ENCODE assay signal across 16 cellular contexts in genomic region chr12:113909776-113910420, GRCh38. TPM values are rescaled to one million over a fixed set of nuclear protein-coding genes. Genes with fewer than 3 reads are reported as not detected.
A peak's percentile ranks its signal among the peaks of the same experiment; 100 is the strongest.
DNase-seq lines count a peak whose midpoint lies in the region; ATAC-seq and TF ChIP-seq lines count a peak whose summit lies in the region.
"Had no signal": no experiment of that assay in that cellular context is flagged by ENCODE, and none has a peak within 500 bp of the region (broad histone marks: within the 10 kb centered on the region; RNA-seq: fewer than 3 reads in every experiment).

No MANE protein-coding gene starts in this region.

- H4K91ac ChIP-seq in neuronal stem cell (ENCODE audit: low read depth, low read length, poor library complexity): no peak overlapping the region

- no peaks in the 10 kb centered on the region for H3K27me3 ChIP-seq in BLaER1
- no peaks in the 10 kb centered on the region for H3K27me3 ChIP-seq in BLaER1 treated with 17β-estradiol and CSF1 and Interleukin-3, amounts not matched to agents 10 nM and 100 nM
- no peaks in the 10 kb centered on the region for H3K27me3 ChIP-seq in neuronal stem cell (ENCODE audit: control insufficient read depth in 3 of 3, insufficient read depth in 3 of 3, low read depth in 1 of 3, low read length in 3 of 3)

- H3K36me3 ChIP-seq in BLaER1 (peaks cover 50% of the 10 kb centered on the region), neuronal stem cell (replicated peaks in 1 of 2; ENCODE audit: control insufficient read depth in 2 of 2, insufficient read depth in 2 of 2, low read length in 2 of 2) (peaks cover 0 to 20% of the 10 kb centered on the region in 2 donors), OCI-LY7 (ENCODE audit: insufficient read depth, low read length) (peaks cover 21% of the 10 kb centered on the region)
- H3K36me3 ChIP-seq in BLaER1 treated with 17β-estradiol and CSF1 and Interleukin-3, amounts not matched to agents 10 nM and 100 nM: peaks cover 18 to 93% (median 76%) of the 10 kb centered on the region in 11 experiments
- H3K36me3 ChIP-seq: HAP-1 had no signal

- H3K4me1 ChIP-seq in BLaER1: peaks cover 56% of the 10 kb centered on the region
- peaks cover 0 to 51% (median 28%) of the 10 kb centered on the region in 10 experiments; a peak in 17 of 20 replicates for H3K4me1 ChIP-seq in BLaER1 treated with 17β-estradiol and CSF1 and Interleukin-3, amounts not matched to agents 10 nM and 100 nM
- H3K4me1 ChIP-seq in neuronal stem cell (ENCODE audit: control insufficient read depth in 2 of 2, insufficient read depth in 1 of 2, low read depth in 1 of 2, low read length in 2 of 2): peaks cover 0 to 6% of the 10 kb centered on the region in 2 donors
- H3K4me1 ChIP-seq in OCI-LY7 (ENCODE audit: insufficient read depth, low read length, poor library complexity, severe bottlenecking): no peaks in the 10 kb centered on the region
- H3K4me1 ChIP-seq: HAP-1 had no signal

- no peak overlapping the region for H2BK12ac ChIP-seq in neuronal stem cell (ENCODE audit: low read length)

- peaks cover 0 to 3% (median 0%) of the 10 kb centered on the region in 5 experiments for H3K9me3 Mint-ChIP-seq in brain
- H3K9me3 Mint-ChIP-seq: CD4-positive, alpha-beta memory T cell; GM23338 had no signal

- CTCF ChIA-PET in OCI-LY7 (lab: Charles Lee; ENCODE audit: unreplicated experiment): no interaction called here

- no peak overlapping the region for H2BK120ac ChIP-seq in neuronal stem cell (ENCODE audit: low read depth, low read length)

- H3K27ac Mint-ChIP-seq in brain: peak overlapping the region in 3 of 5 experiments; percentile 30 to 92 (median 77)
- H3K27ac Mint-ChIP-seq: CD4-positive, alpha-beta memory T cell; GM23338 had no signal

- no peak overlapping the region for H2BK5ac ChIP-seq in neuronal stem cell (ENCODE audit: low read length)

- H3K9ac ChIP-seq in BLaER1 (no peak overlapping the region; the same call in 1 of the 2 replicates), neuronal stem cell (ENCODE audit: low read depth, low read length, poor library complexity) (no peak overlapping the region)
- H3K9ac ChIP-seq in BLaER1 treated with 17β-estradiol and CSF1 and Interleukin-3, amounts not matched to agents 10 nM and 100 nM: no peak overlapping the region; a peak in 1 of 22 replicates

- no CpG with 5 or more reads among the region's 13 CpGs for WGBS in neuronal stem cell (ENCODE audit: extremely low coverage in 2 of 2, insufficient read length in 2 of 2, insufficient replicate concordance in 1 of 2), 2 donors

- DNase-seq in neuronal stem cell (ENCODE audit: low spot score) (no peak), 8988T (no peak), OCI-LY7 (ENCODE audit: low spot score) (no peak)
- DNase-seq: AML-193; CD4-positive, alpha-beta memory T cell; DMS79; KBM-7 had no signal

- no peak overlapping the region for H3K23ac ChIP-seq in neuronal stem cell (ENCODE audit: low read depth, low read length, poor library complexity)

- H3K14ac ChIP-seq in neuronal stem cell (ENCODE audit: low read length): no peak overlapping the region

- no peak overlapping the region for H3K18ac ChIP-seq in neuronal stem cell (ENCODE audit: low read length)

- H3K36me3 Mint-ChIP-seq in brain: peaks cover 29% of the 10 kb centered on the region

- no TSS peak for BruUV-seq in OCI-LY7 (replicated peaks; lab: Mats Ljungman, UMichigan)

- no peak for ATAC-seq in GM18870 (IDR thresholded peaks at IDR 0.05; ENCODE audit: unreplicated experiment)
- ATAC-seq: GM12878 had no signal

- H3K27me3 Mint-ChIP-seq in brain: no peaks in the 10 kb centered on the region
- H3K27me3 Mint-ChIP-seq: CD4-positive, alpha-beta memory T cell had no signal

- peaks cover 27% of the 10 kb centered on the region for H3K4me1 Mint-ChIP-seq in brain

- POLR2A ChIA-PET in OCI-LY7 (lab: Charles Lee): interaction anchor here (1.0 kb wide), 1 partner anchor 21 kb away, joined by 3 read pairs; no protein-coding TSS in a partner anchor

- H3K4me2 ChIP-seq in BLaER1: peak overlapping the region; percentile 62
- peak overlapping the region in 7 of 11 experiments; percentile 58 to 76 (median 64); a peak in 13 of 22 replicates for H3K4me2 ChIP-seq in BLaER1 treated with 17β-estradiol and CSF1 and Interleukin-3, amounts not matched to agents 10 nM and 100 nM
- H3K4me2 ChIP-seq in neuronal stem cell (ENCODE audit: insufficient read depth, low read length, poor library complexity, severe bottlenecking): no peak overlapping the region
- H3K4me2 ChIP-seq in OCI-LY7 (ENCODE audit: low read length): no peak overlapping the region
- H3K4me2 ChIP-seq: GM23338 had no signal

- H3K9me3 ChIP-seq in BLaER1: no peaks in the 10 kb centered on the region
- peaks cover 0 to 8% (median 0%) of the 10 kb centered on the region in 11 experiments; a peak in 2 of 22 replicates for H3K9me3 ChIP-seq in BLaER1 treated with 17β-estradiol and CSF1 and Interleukin-3, amounts not matched to agents 10 nM and 100 nM (replicated peaks in 1 of 11)
- H3K9me3 ChIP-seq in neuronal stem cell (replicated peaks in 1 of 2; ENCODE audit: control insufficient read depth in 2 of 2, insufficient read depth in 1 of 2, low read depth in 1 of 2, low read length in 2 of 2): no peaks in the 10 kb centered on the region
- no peaks in the 10 kb centered on the region for H3K9me3 ChIP-seq in OCI-LY7 (ENCODE audit: low read length)
- H3K9me3 ChIP-seq: HAP-1 had no signal

- H2AFZ ChIP-seq in neuronal stem cell (ENCODE audit: low read length) (no peak overlapping the region), OCI-LY7 (ENCODE audit: low read length) (no peak overlapping the region)
- H2AFZ ChIP-seq: GM23338 had no signal

- no peaks in the 10 kb centered on the region for H3K79me1 ChIP-seq in neuronal stem cell (ENCODE audit: low read depth, low read length)

- peak overlapping the region; percentile 70 for H3K27ac ChIP-seq in BLaER1
- H3K27ac ChIP-seq in BLaER1 treated with 17β-estradiol and CSF1 and Interleukin-3, amounts not matched to agents 10 nM and 100 nM: peak overlapping the region in 4 of 11 experiments; percentile 32 to 53 (median 48); a peak in 4 of 22 replicates
- no peak overlapping the region for H3K27ac ChIP-seq in neuronal stem cell (replicated peaks; ENCODE audit: low read length)
- no peak overlapping the region for H3K27ac ChIP-seq in OCI-LY7 (ENCODE audit: low read depth, low read length, poor library complexity, severe bottlenecking)
- H3K27ac ChIP-seq: C4-2B, HL-60 had no signal

- no peaks in the 10 kb centered on the region for H3K9me2 ChIP-seq in OCI-LY7 (ENCODE audit: insufficient read depth, low read length)

- H4K20me1 ChIP-seq in BLaER1 (no peaks in the 10 kb centered on the region), OCI-LY7 (ENCODE audit: insufficient read depth, low read length) (no peaks in the 10 kb centered on the region)
- H4K20me1 ChIP-seq in BLaER1 treated with 17β-estradiol and CSF1 and Interleukin-3, amounts not matched to agents 10 nM and 100 nM: peaks cover 0 to 77% (median 0%) of the 10 kb centered on the region in 11 experiments; a peak in 5 of 22 replicates

- no peaks in the 10 kb centered on the region for H3K79me2 ChIP-seq in OCI-LY7 (ENCODE audit: insufficient read depth, low read depth, low read length)

- TF ChIP-seq CTCF in brain (conservative IDR thresholded peaks at IDR 0.05) (no peak), OCI-LY7 (conservative IDR thresholded peaks at IDR 0.05; ENCODE audit: low read length) (no peak)

- H3K4me3 ChIP-seq in BLaER1 (no peak overlapping the region), neuronal stem cell (ENCODE audit: low read length in 2 of 2) (no peak overlapping the region), OCI-LY7 (ENCODE audit: low read depth, low read length, poor library complexity, severe bottlenecking) (no peak overlapping the region)
- no peak overlapping the region for H3K4me3 ChIP-seq in BLaER1 treated with 17β-estradiol and CSF1 and Interleukin-3, amounts not matched to agents 10 nM and 100 nM
- H3K4me3 ChIP-seq: GM12878, GM23338, HAP-1 had no signal

- H2BK15ac ChIP-seq in neuronal stem cell (ENCODE audit: low read length): no peak overlapping the region

- intact Hi-C loops in OCI-LY7 (cut with micrococcal nuclease; ENCODE audit: unreplicated experiment): loop anchor here (5.0 kb wide), 1 partner anchor 448 kb away; no protein-coding TSS in a partner anchor

- no peak overlapping the region for H3K4ac ChIP-seq in neuronal stem cell (ENCODE audit: low read length)

- no peak overlapping the region for H4K8ac ChIP-seq in neuronal stem cell (ENCODE audit: low read depth, low read length)

- peak overlapping the region; percentile 48 for H2AK5ac ChIP-seq in neuronal stem cell (ENCODE audit: low read depth, low read length)

- no peak overlapping the region for H3K4me3 Mint-ChIP-seq in brain
- H3K4me3 Mint-ChIP-seq: CD4-positive, alpha-beta memory T cell; GM23338 had no signal

RNA-seq across cellular contexts. Expression of gene RBM19, which starts 56.2 kb away (rescaled TPM):
- 9.1 TPM for polyA plus RNA-seq in brain (ENCODE audit: insufficient read depth, low read depth, low replicate concordance)
- 11.9 TPM for polyA plus RNA-seq in neuronal stem cell (2013, experiment 1 of 2)
- 11.5 TPM for polyA plus RNA-seq in neuronal stem cell (2013, experiment 2 of 2)
- total RNA-seq in OCI-LY7 (2014; rRNA removed; shearing (Covaris generic)): 30.8 and 37.8 TPM in 2 replicates
- total RNA-seq in OCI-LY7 (2022): 37.7 and 46.2 TPM in 2 replicates

Comparison
In these comparisons a context has a peak if more than half of its experiments do, and no peak if none do; other contexts are left out.
1. H3K4me2 ChIP-seq: peak in BLaER1 (single experiment) and BLaER1 treated with 17β-estradiol and CSF1 and Interleukin-3, amounts not matched to agents 10 nM and 100 nM (7 of 11); none in neuronal stem cell (single experiment) and OCI-LY7 (single experiment).